ENCODE assay signal across 1 cellular context in genomic region chr5:126386146-126386545, GRCh38.
TF ChIP-seq lines count a peak whose summit lies in the region.

No MANE protein-coding gene starts in this region.

TF ChIP-seq in IMR-90, 13 proteins besides CTCF, POLR2A, EP300 and RAD21:
- no peak for TF ChIP-seq FOS (IDR thresholded peaks at IDR 0.05; ENCODE audit: low read depth, low read length)
- TF ChIP-seq ELK1 (IDR thresholded peaks at IDR 0.05; ENCODE audit: borderline replicate concordance, low read depth, low read length) = no peak
- no peak for TF ChIP-seq MAFK (IDR thresholded peaks at IDR 0.05; ENCODE audit: low read depth, low read length)
- no peak for TF ChIP-seq USF2 (IDR thresholded peaks at IDR 0.05; ENCODE audit: low read depth, low read length)
- no peak for TF ChIP-seq CEBPB (IDR thresholded peaks at IDR 0.05; ENCODE audit: low read depth, low read length)
